1 cellular context compared by ENCODE assay signal in the genomic region with DNA sequence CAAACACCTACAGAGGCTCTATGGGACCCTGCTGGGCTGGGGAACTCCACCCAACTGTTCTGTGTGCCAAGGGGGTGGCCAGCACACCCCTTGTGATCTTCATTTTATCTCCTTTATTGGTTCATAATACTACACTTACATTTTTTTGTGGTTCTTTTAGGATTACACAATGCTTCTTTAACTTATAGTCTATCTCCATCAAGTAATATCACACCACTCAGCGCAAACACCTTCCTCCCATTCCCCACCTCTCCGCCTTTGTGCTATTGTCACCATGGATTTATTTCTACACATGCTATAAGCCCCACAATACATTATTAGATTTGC.
TF ChIP-seq lines count a peak whose summit lies in the region.

No MANE protein-coding gene starts in this region.

TF ChIP-seq in SK-N-SH, 30 proteins besides CTCF, POLR2A, EP300 and RAD21:
- no peak for TF ChIP-seq FOXJ3 (CRISPR knock-in tag; IDR thresholded peaks at IDR 0.05)
- TF ChIP-seq ELF1 (IDR thresholded peaks at IDR 0.05) = no peak
- TF ChIP-seq GATA2 (CRISPR knock-in tag; IDR thresholded peaks at IDR 0.05) = no peak
- TF ChIP-seq NFIC (IDR thresholded peaks at IDR 0.05; ENCODE audit: borderline replicate concordance) = no peak
- TF ChIP-seq, protein P1, sequence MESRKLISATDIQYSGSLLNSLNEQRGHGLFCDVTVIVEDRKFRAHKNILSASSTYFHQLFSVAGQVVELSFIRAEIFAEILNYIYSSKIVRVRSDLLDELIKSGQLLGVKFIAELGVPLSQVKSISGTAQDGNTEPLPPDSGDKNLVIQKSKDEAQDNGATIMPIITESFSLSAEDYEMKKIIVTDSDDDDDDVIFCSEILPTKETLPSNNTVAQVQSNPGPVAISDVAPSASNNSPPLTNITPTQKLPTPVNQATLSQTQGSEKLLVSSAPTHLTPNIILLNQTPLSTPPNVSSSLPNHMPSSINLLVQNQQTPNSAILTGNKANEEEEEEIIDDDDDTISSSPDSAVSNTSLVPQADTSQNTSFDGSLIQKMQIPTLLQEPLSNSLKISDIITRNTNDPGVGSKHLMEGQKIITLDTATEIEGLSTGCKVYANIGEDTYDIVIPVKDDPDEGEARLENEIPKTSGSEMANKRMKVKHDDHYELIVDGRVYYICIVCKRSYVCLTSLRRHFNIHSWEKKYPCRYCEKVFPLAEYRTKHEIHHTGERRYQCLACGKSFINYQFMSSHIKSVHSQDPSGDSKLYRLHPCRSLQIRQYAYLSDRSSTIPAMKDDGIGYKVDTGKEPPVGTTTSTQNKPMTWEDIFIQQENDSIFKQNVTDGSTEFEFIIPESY (IDR thresholded peaks at IDR 0.05; ENCODE audit: borderline replicate concordance, low read depth) = no peak
- no peak for TF ChIP-seq FOXM1 (IDR thresholded peaks at IDR 0.05; ENCODE audit: low read depth)
- TF ChIP-seq SMC3 (IDR thresholded peaks at IDR 0.05; ENCODE audit: low read depth, low read length) = no peak
- no peak for TF ChIP-seq MEF2A (IDR thresholded peaks at IDR 0.05; ENCODE audit: borderline replicate concordance, low read depth)
- no peak for TF ChIP-seq GABPA (IDR thresholded peaks at IDR 0.05; ENCODE audit: low read depth)
- no peak for TF ChIP-seq EZH2phosphoT487 (IDR thresholded peaks at IDR 0.05; ENCODE audit: borderline replicate concordance, low read depth)
